8 cellular contexts compared by ENCODE assay signal in the genomic region with DNA sequence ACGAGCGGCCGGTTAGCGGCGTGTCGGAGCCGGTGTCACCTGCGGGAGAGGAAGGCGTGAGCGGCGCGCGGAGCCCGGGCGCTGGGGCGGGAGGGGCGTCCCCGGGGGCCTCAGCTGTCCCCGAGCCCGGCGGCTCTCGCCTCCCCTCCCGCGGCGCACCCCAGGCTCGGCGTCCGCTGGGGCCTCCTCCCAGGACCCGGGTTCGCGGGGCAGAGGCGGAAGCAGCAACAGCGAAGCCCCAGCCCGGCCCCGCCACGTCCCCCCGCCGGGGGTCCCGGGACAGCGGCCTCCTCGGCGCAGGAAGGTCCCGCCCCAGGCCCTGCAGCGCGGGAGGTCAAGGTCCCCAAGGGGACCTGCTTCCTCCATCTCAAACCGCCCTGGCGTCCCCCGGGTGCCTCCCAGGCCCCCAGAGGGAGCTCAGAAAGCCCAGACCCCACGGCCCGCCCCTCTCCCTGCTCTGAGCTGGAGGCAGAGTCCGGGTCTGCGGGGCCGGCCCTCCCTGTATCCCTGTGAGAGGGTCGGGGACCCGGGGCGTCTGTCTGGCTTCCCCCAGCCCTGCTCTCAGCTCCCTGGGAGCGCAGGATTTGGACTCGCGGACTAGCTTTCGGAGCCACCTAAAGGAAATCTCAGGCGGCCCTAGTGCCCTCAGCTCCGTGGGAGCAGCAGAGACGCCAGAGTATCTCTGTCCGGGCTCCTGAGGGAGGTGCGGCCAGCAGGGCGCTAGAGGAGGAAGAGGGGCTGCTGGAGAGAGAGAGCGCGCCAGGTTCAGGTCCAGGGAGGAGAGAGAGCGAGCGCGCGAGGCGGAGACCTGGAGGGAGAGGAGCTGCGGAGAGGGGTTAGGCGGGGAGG. TPM values are rescaled to one million over a fixed set of nuclear protein-coding genes. Genes with fewer than 3 reads are reported as not detected.
DNase-seq lines count a peak whose midpoint lies in the region; ATAC-seq and TF ChIP-seq lines count a peak whose summit lies in the region.

No MANE protein-coding gene starts in this region.

- BruUV-seq in Caco-2 (replicated peaks; lab: Mats Ljungman, UMichigan) = no TSS peak

- POLR2A ChIA-PET in Caco-2 (lab: Charles Lee) = interaction anchor here (0.6 kb wide), 1 partner anchor 115 kb away, joined by 6 read pairs; no protein-coding TSS in a partner anchor

- H3K4me1 Mint-ChIP-seq in Caco-2 (ENCODE audit: low read depth, unreplicated experiment) (peaks cover 7% of the 10 kb centered on the region), brain (peaks cover 24% of the 10 kb centered on the region)

- TF ChIP-seq CTCF in Caco-2 (IDR thresholded peaks at IDR 0.05; ENCODE audit: insufficient read depth in 1 of 2, low read depth in 1 of 2, low read length in 1 of 2, severe bottlenecking in 1 of 2, unreplicated experiment in 1 of 2) (no peak), brain (conservative IDR thresholded peaks at IDR 0.05) (no peak), GM13976 (IDR thresholded peaks at IDR 0.05; ENCODE audit: borderline replicate concordance, control extremely low read depth, extremely low read depth, insufficient read depth, missing control alignments) (no peak)

- H3K27me3 Mint-ChIP-seq in Caco-2 (ENCODE audit: insufficient read depth, unreplicated experiment) (no peaks in the 10 kb centered on the region), brain (peaks cover 21% of the 10 kb centered on the region)

- H3K27ac Mint-ChIP-seq in Caco-2 (ENCODE audit: unreplicated experiment) (peak overlapping the region; percentile 18), brain (peak overlapping the region in 4 of 5 experiments; percentile 10 to 82 (median 25))

- intact Hi-C loops in Caco-2 (cut with micrococcal nuclease; ENCODE audit: unreplicated experiment) = no loop called here

- peak overlapping the region; percentile 85 for H3K4me3 Mint-ChIP-seq in Caco-2 (ENCODE audit: unreplicated experiment)
- H3K4me3 Mint-ChIP-seq in brain = peak overlapping the region; percentile 86 to 96 (median 88)

- in situ Hi-C loops in GM13976 (cut with MboI; ENCODE audit: low sequenced_read_pairs, unreplicated experiment) = no loop called here

- H3K9me3 Mint-ChIP-seq in Caco-2 (ENCODE audit: unreplicated experiment) (no peaks in the 10 kb centered on the region), brain (no peaks in the 10 kb centered on the region)

- CTCF ChIA-PET in Caco-2 (lab: Charles Lee) = interaction anchor here (1.9 kb wide), 1 partner anchor 27 kb away, joined by 10 read pairs; no protein-coding TSS in a partner anchor

- H3K4me1 ChIP-seq in Caco-2 (no peaks in the 10 kb centered on the region), skeletal muscle satellite cell (ENCODE audit: control insufficient read depth, insufficient read depth, low read length) (peaks cover 17% of the 10 kb centered on the region)

- H3K9me3 ChIP-seq in Caco-2 = no peaks in the 10 kb centered on the region
- no peaks in the 10 kb centered on the region for H3K9me3 ChIP-seq in iPS-18c (ENCODE audit: control insufficient read depth, insufficient read depth, low read length)
- H3K9me3 ChIP-seq in skeletal muscle satellite cell (replicated peaks; ENCODE audit: low read length) = no peaks in the 10 kb centered on the region

- H3K36me3 Mint-ChIP-seq in Caco-2 (ENCODE audit: insufficient read depth, unreplicated experiment) (peaks cover 23% of the 10 kb centered on the region), brain (peaks cover 5% of the 10 kb centered on the region)

- H3K36me3 ChIP-seq in Caco-2 (ENCODE audit: control insufficient read depth, insufficient read depth, low read length) (no peaks in the 10 kb centered on the region), skeletal muscle satellite cell (ENCODE audit: insufficient read depth, low read length) (peaks cover 14% of the 10 kb centered on the region)

- H3K9ac ChIP-seq in skeletal muscle satellite cell (ENCODE audit: low read depth, low read length) = peak overlapping the region; percentile 83

- H3K27me3 ChIP-seq in Caco-2 (replicated peaks; ENCODE audit: control insufficient read depth, insufficient read depth, low read length) (no peaks in the 10 kb centered on the region), skeletal muscle satellite cell (ENCODE audit: control insufficient read depth, insufficient read depth, low read length) (peaks cover 44% of the 10 kb centered on the region)

- no peak for DNase-seq in Caco-2
- peak; percentile 51 for DNase-seq in RKO (ENCODE audit: low spot score)
- DNase-seq in GM13976 (ENCODE audit: low spot score) = no peak

- H3K4me2 ChIP-seq in skeletal muscle satellite cell (ENCODE audit: low read length) = peak overlapping the region; percentile 99

- H3K4me3 ChIP-seq in Caco-2 (ENCODE audit: low read depth, low read length) (peak overlapping the region; percentile 88), iPS-18c (ENCODE audit: insufficient read depth, low read depth, low read length) (peak overlapping the region; percentile 66), skeletal muscle satellite cell (ENCODE audit: low read length) (peak overlapping the region; percentile 95)

- ATAC-seq in GM19467 (IDR thresholded peaks at IDR 0.05; ENCODE audit: unreplicated experiment) (peak; percentile 38), HG03460 (IDR thresholded peaks at IDR 0.05; ENCODE audit: unreplicated experiment) (peak; percentile 28)

RNA-seq across cellular contexts. Expression of a gene that starts 30.6 kb away (rescaled TPM):
- total RNA-seq in Caco-2 (2022) = 41.9 and 44.5 TPM in 2 replicates
- 69.2 TPM for polyA plus RNA-seq in brain (ENCODE audit: insufficient read depth, low read depth, low replicate concordance)
- 22.7 and 30.2 TPM in 2 replicates for total RNA-seq in skeletal muscle satellite cell (2012; rRNA removed)

RNA-seq across cellular contexts. Expression of a gene that starts 50.7 kb away (rescaled TPM):
- 3.4 and 3.7 TPM in 2 replicates for total RNA-seq in Caco-2 (2022)
- 19.5 TPM for polyA plus RNA-seq in brain (ENCODE audit: insufficient read depth, low read depth, low replicate concordance)
- 1.3 and 2.0 TPM in 2 replicates for total RNA-seq in skeletal muscle satellite cell (2012; rRNA removed)
